28 cellular contexts compared by ENCODE assay signal in the genomic region with DNA sequence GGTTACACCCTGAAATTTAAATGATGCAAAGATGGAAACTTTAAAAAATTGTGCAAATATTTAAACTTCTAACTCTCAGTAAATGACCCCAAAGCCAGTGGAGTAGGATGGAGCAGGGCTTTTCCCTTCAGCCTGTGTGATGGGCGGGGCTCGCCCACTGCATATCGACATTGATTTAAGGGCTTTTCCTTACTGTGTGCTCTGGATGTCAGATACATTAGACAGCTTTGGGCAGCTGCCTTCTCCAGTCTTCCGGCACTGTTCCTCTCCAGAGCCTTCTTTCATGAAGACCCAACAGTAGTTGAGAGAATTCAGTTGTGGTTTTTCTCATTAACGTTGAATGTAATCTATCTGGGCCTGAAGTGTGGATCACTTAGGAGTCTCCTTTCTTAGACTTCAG.
"Had no signal": no experiment of that assay in that cellular context is flagged by ENCODE, and none has a peak within 500 bp of the region (broad histone marks: within the 10 kb centered on the region; RNA-seq: fewer than 3 reads in every experiment).

No MANE protein-coding gene starts in this region.

- H3K4me1 Mint-ChIP-seq: stimulated activated naive CD8-positive, alpha-beta T cell treated with anti-CD3 and anti-CD28 coated beads, Interleukin-15, amount 100 ng/mL, for 72 hours had no signal

- H3K4me1 ChIP-seq: stomach, suprapubic skin, testis, thyroid gland, tibial artery, transverse colon, upper lobe of left lung, upper lobe of right lung, uterus, vagina had no signal

- H3K27ac Mint-ChIP-seq: stimulated activated effector memory CD8-positive, alpha-beta T cell treated with anti-CD3 and anti-CD28 coated beads, Interleukin-12 subunit alpha, Interleukin-12 subunit beta, amount 100 ng/mL, for 72 hours; stimulated activated memory B cell treated with anti-CD40 and anti-IgM and Interleukin-4, amounts not matched to agents 10 μg/mL and 1 μg/mL and 100 μg/mL, for 72 hours; stimulated activated naive B cell treated with anti-CD40 and anti-IgM and Interleukin-4, amounts not matched to agents 10 μg/mL and 1 μg/mL and 100 μg/mL, for 72 hours; stimulated activated naive CD8-positive, alpha-beta T cell treated with anti-CD3 and anti-CD28 coated beads, Interleukin-15, Interleukin-2, amounts not matched to agents 100 ng/mL and 50 ng/mL, for 24 hours; type B pancreatic cell had no signal

- DNase-seq: stimulated activated CD4-positive, alpha-beta T cell treated with anti-CD3 and anti-CD28 coated beads, Interleukin-2, amount 100 ng/mL, for 48 hours; stimulated activated CD4-positive, alpha-beta T cell treated with anti-CD3 and anti-CD28 coated beads, Interleukin-4, amount 100 ng/mL, for 1 hour; stimulated activated CD4-positive, alpha-beta T cell treated with anti-CD3 and anti-CD28 coated beads, Interleukin-4, amount 100 ng/mL, for 24 hours; stimulated activated CD4-positive, alpha-beta T cell treated with anti-CD3 and anti-CD28 coated beads, Interleukin-4, amount 100 ng/mL, for 4 hours; stimulated activated CD8-positive, alpha-beta memory T cell treated with anti-CD3 and anti-CD28 coated beads, Interleukin-4, amount 100 ng/mL, for 48 hours; stimulated activated naive B cell treated with anti-CD40 and anti-IgM and Interleukin-4, amounts not matched to agents 10 μg/mL and 1 μg/mL and 100 μg/mL, for 72 hours; stimulated activated naive CD4-positive, alpha-beta T cell; stimulated activated naive CD4-positive, alpha-beta T cell treated with Interleukin-2 at 50 U/mL for 16 hours; stimulated activated naive CD8-positive, alpha-beta T cell treated with anti-CD3 and anti-CD28 coated beads, Interleukin-15, amount 100 ng/mL, for 72 hours; stimulated activated naive CD8-positive, alpha-beta T cell treated with anti-CD3 and anti-CD28 coated beads, Interleukin-15, Interleukin-2, amounts not matched to agents 100 U/mL and 50 U/mL, for 24 hours; stomach; substantia nigra; testis; thyroid gland; tibial artery; transverse colon; trophoblast cell; upper lobe of left lung; upper lobe of right lung; uterus had no signal

- H3K36me3 ChIP-seq: suprapubic skin, thyroid gland, transverse colon, upper lobe of left lung, upper lobe of right lung, uterus, vagina had no signal

- H3K36me3 Mint-ChIP-seq: stimulated activated effector memory CD8-positive, alpha-beta T cell treated with anti-CD3 and anti-CD28 coated beads, Interleukin-12 subunit alpha, Interleukin-12 subunit beta, amount 100 ng/mL, for 72 hours; stimulated activated memory B cell treated with anti-CD40 and anti-IgM and Interleukin-4, amounts not matched to agents 10 μg/mL and 1 μg/mL and 100 μg/mL, for 72 hours; stimulated activated naive B cell treated with anti-CD40 and anti-IgM and Interleukin-4, amounts not matched to agents 10 μg/mL and 1 μg/mL and 100 μg/mL, for 72 hours; type B pancreatic cell had no signal

- H3K27ac ChIP-seq: stomach, suprapubic skin, testis, thoracic aorta, thyroid gland, tibial artery, tibial nerve, transverse colon, upper lobe of left lung, upper lobe of right lung, uterus, vagina had no signal

- H3K27me3 ChIP-seq: stomach, suprapubic skin, testis, thyroid gland, tibial artery, tibial nerve, transverse colon, upper lobe of left lung, upper lobe of right lung, uterus, vagina had no signal

- H3K4me3 ChIP-seq: stomach, suprapubic skin, testis, thoracic aorta, thyroid gland, tibial artery, tibial nerve, transverse colon, upper lobe of left lung, upper lobe of right lung, uterus, vagina had no signal

- H3K9me3 Mint-ChIP-seq: stimulated activated effector memory CD8-positive, alpha-beta T cell treated with anti-CD3 and anti-CD28 coated beads, Interleukin-12 subunit alpha, Interleukin-12 subunit beta, amount 100 ng/mL, for 72 hours; stimulated activated memory B cell treated with anti-CD40 and anti-IgM and Interleukin-4, amounts not matched to agents 10 μg/mL and 1 μg/mL and 100 μg/mL, for 72 hours; stimulated activated naive B cell treated with anti-CD40 and anti-IgM and Interleukin-4, amounts not matched to agents 10 μg/mL and 1 μg/mL and 100 μg/mL, for 72 hours; stimulated activated naive CD8-positive, alpha-beta T cell treated with anti-CD3 and anti-CD28 coated beads, Interleukin-15, amount 100 ng/mL, for 72 hours; stimulated activated naive CD8-positive, alpha-beta T cell treated with anti-CD3 and anti-CD28 coated beads, Interleukin-15, Interleukin-2, amounts not matched to agents 100 ng/mL and 50 ng/mL, for 24 hours; type B pancreatic cell had no signal

- H3K4me3 Mint-ChIP-seq: stimulated activated effector memory CD8-positive, alpha-beta T cell treated with anti-CD3 and anti-CD28 coated beads, Interleukin-12 subunit alpha, Interleukin-12 subunit beta, amount 100 ng/mL, for 72 hours; stimulated activated memory B cell treated with anti-CD40 and anti-IgM and Interleukin-4, amounts not matched to agents 10 μg/mL and 1 μg/mL and 100 μg/mL, for 72 hours; stimulated activated naive B cell treated with anti-CD40 and anti-IgM and Interleukin-4, amounts not matched to agents 10 μg/mL and 1 μg/mL and 100 μg/mL, for 72 hours; stimulated activated naive CD8-positive, alpha-beta T cell treated with anti-CD3 and anti-CD28 coated beads, Interleukin-15, amount 100 ng/mL, for 72 hours; stimulated activated naive CD8-positive, alpha-beta T cell treated with anti-CD3 and anti-CD28 coated beads, Interleukin-15, Interleukin-2, amounts not matched to agents 100 ng/mL and 50 ng/mL, for 24 hours; type B pancreatic cell had no signal

- H3K27me3 Mint-ChIP-seq: stimulated activated naive B cell treated with anti-CD40 and anti-IgM and Interleukin-4, amounts not matched to agents 10 μg/mL and 1 μg/mL and 100 μg/mL, for 72 hours; stimulated activated naive CD8-positive, alpha-beta T cell treated with anti-CD3 and anti-CD28 coated beads, Interleukin-15, Interleukin-2, amounts not matched to agents 100 ng/mL and 50 ng/mL, for 24 hours had no signal

- H3K9me3 ChIP-seq: stomach, suprapubic skin, testis, thoracic aorta, thyroid gland, tibial artery, tibial nerve, transverse colon, upper lobe of left lung, upper lobe of right lung, uterus, vagina had no signal

- ATAC-seq: stimulated activated effector memory CD8-positive, alpha-beta T cell treated with anti-CD3 and anti-CD28 coated beads, Interleukin-12 subunit alpha, Interleukin-12 subunit beta, amount 100 ng/mL, for 72 hours; stimulated activated memory B cell treated with anti-CD40 and anti-IgM and Interleukin-4, amounts not matched to agents 10 μg/mL and 1 μg/mL and 100 μg/mL, for 72 hours; stimulated activated naive B cell treated with anti-CD40 and anti-IgM and Interleukin-4, amounts not matched to agents 10 μg/mL and 1 μg/mL and 100 μg/mL, for 72 hours; stimulated activated naive CD8-positive, alpha-beta T cell treated with anti-CD3 and anti-CD28 coated beads, Interleukin-15, amount 100 ng/mL, for 72 hours; stimulated activated naive CD8-positive, alpha-beta T cell treated with anti-CD3 and anti-CD28 coated beads, Interleukin-15, Interleukin-2, amounts not matched to agents 100 U/mL and 50 U/mL, for 24 hours; upper lobe of right lung had no signal
